In the genomic region with DNA sequence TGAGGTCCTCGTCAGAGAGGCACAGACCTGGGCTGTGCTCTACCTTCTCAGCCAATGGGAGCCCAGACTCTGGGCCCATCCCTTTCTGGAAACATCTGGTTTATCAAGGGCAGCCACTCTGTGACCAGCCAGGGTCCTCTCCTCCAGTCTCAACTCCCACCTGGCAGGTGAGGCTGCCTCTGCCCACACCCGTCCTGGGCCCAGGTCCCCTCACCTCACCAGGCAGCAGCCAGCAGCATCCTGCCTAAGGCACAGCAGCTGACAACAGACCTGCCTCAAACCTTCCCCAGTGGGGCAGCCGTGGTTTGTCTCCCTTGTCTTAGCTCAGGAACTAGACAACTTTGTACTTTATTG, we compare ENCODE assay signal across 25 cellular contexts. TPM values are rescaled to one million over a fixed set of nuclear protein-coding genes. Genes with fewer than 3 reads are reported as not detected.
DNase-seq lines count a peak whose midpoint lies in the region; ATAC-seq and TF ChIP-seq lines count a peak whose summit lies in the region.
"Had no signal": no experiment of that assay in that cellular context is flagged by ENCODE, and none has a peak within 500 bp of the region (broad histone marks: within the 10 kb centered on the region; RNA-seq: fewer than 3 reads in every experiment).

No MANE protein-coding gene starts in this region.

- H3K36me3 ChIP-seq in RWPE2 (ENCODE audit: low read depth) (no peaks in the 10 kb centered on the region), mesenchymal stem cell (ENCODE audit: control insufficient read depth in 1 of 2, insufficient read depth in 2 of 2, low read depth in 1 of 2, low read length in 2 of 2) (no peaks in the 10 kb centered on the region), suprapubic skin (no peaks in the 10 kb centered on the region)
- H3K36me3 ChIP-seq: BE2C, brain microvascular endothelial cell, prostate gland, tibial nerve, WERI-Rb-1 had no signal

- H3K27ac Mint-ChIP-seq in activated T-helper 2 cell treated with anti-CD3 and anti-CD28 coated beads, Interferon-gamma antibody, Interleukin-2, Interleukin-4, amounts not matched to agents 10 μg/mL and 5 μg/mL and 100 μg/mL, durations not matched to agents 14 hours and 24 hours and 36 hours, result no peak overlapping the region
- H3K27ac Mint-ChIP-seq: stimulated activated naive CD8-positive, alpha-beta T cell treated with anti-CD3 and anti-CD28 coated beads, Interleukin-15, amount 100 ng/mL, for 72 hours had no signal

- H4K8ac ChIP-seq in mesenchymal stem cell (ENCODE audit: low read length), result no peak overlapping the region

- H4K91ac ChIP-seq in mesenchymal stem cell (ENCODE audit: low read length), result peak overlapping the region; percentile 24

- no peak overlapping the region for H3K4ac ChIP-seq in mesenchymal stem cell (ENCODE audit: low read depth in 1 of 2, low read length in 2 of 2)

- no peak overlapping the region for H2BK120ac ChIP-seq in mesenchymal stem cell (ENCODE audit: low read depth, low read length)

- no peak overlapping the region for H3K27ac ChIP-seq in RWPE2 (ENCODE audit: poor library complexity, severe bottlenecking)
- H3K27ac ChIP-seq in mesenchymal stem cell (ENCODE audit: low read length, poor library complexity, severe bottlenecking), result no peak overlapping the region
- no peak overlapping the region for H3K27ac ChIP-seq in suprapubic skin
- H3K27ac ChIP-seq: A549, brain microvascular endothelial cell, tibial nerve, WERI-Rb-1 had no signal

- TF ChIP-seq POLR2A in suprapubic skin (IDR thresholded peaks at IDR 0.05), result no peak

- no peak overlapping the region for H3K4me3 Mint-ChIP-seq in activated T-helper 2 cell treated with anti-CD3 and anti-CD28 coated beads, Interferon-gamma antibody, Interleukin-2, Interleukin-4, amounts not matched to agents 10 μg/mL and 5 μg/mL and 100 μg/mL, durations not matched to agents 14 hours and 24 hours and 36 hours (ENCODE audit: low read depth)
- H3K4me3 Mint-ChIP-seq: stimulated activated naive CD8-positive, alpha-beta T cell treated with anti-CD3 and anti-CD28 coated beads, Interleukin-15, amount 100 ng/mL, for 72 hours had no signal

- H3K4me1 ChIP-seq in RWPE2 (ENCODE audit: insufficient read depth, poor library complexity, severe bottlenecking) (peaks cover 11% of the 10 kb centered on the region), mesenchymal stem cell (ENCODE audit: control insufficient read depth, insufficient read depth, low read depth, low read length) (peaks cover 15% of the 10 kb centered on the region), suprapubic skin (peaks cover 20% of the 10 kb centered on the region)
- H3K4me1 ChIP-seq: BE2C, tibial nerve had no signal

- H3K4me1 Mint-ChIP-seq in activated T-helper 2 cell treated with anti-CD3 and anti-CD28 coated beads, Interferon-gamma antibody, Interleukin-2, Interleukin-4, amounts not matched to agents 10 μg/mL and 5 μg/mL and 100 μg/mL, durations not matched to agents 14 hours and 24 hours and 36 hours (ENCODE audit: low read depth), result no peaks in the 10 kb centered on the region
- H3K4me1 Mint-ChIP-seq: stimulated activated naive CD8-positive, alpha-beta T cell treated with anti-CD3 and anti-CD28 coated beads, Interleukin-15, amount 100 ng/mL, for 72 hours had no signal

- no peak overlapping the region for H2BK15ac ChIP-seq in mesenchymal stem cell (ENCODE audit: low read depth, poor library complexity, severe bottlenecking)

- H3K23ac ChIP-seq in mesenchymal stem cell (ENCODE audit: low read length in 2 of 2), result no peak overlapping the region

- no peak overlapping the region for H3K9ac ChIP-seq in mesenchymal stem cell (ENCODE audit: low read length)

- H2AFZ ChIP-seq in mesenchymal stem cell (ENCODE audit: low read depth, low read length), result no peak overlapping the region

- peak overlapping the region in 1 of 2 experiments; percentile 56 for H3K18ac ChIP-seq in mesenchymal stem cell (ENCODE audit: low read depth in 1 of 2, low read length in 2 of 2)

- no peak overlapping the region for H3K4me2 ChIP-seq in mesenchymal stem cell (ENCODE audit: low read length, poor library complexity, severe bottlenecking)
- H3K4me2 ChIP-seq: A549 had no signal

- H3K4me3 ChIP-seq in RWPE2 (ENCODE audit: severe bottlenecking) (no peak overlapping the region), mesenchymal stem cell (ENCODE audit: insufficient read depth in 1 of 2, low read depth in 1 of 2, low read length in 2 of 2) (no peak overlapping the region), suprapubic skin (no peak overlapping the region)
- H3K4me3 ChIP-seq: A549, prostate gland, tibial nerve had no signal

- peak overlapping the region; percentile 36 for H2BK5ac ChIP-seq in mesenchymal stem cell (ENCODE audit: low read depth, low read length, poor library complexity, severe bottlenecking)

- no peak overlapping the region for H2BK12ac ChIP-seq in mesenchymal stem cell (ENCODE audit: low read length in 2 of 2)

- intact Hi-C loops in activated T-helper 2 cell treated with anti-CD3 and anti-CD28 coated beads, Interferon-gamma antibody, Interleukin-2, Interleukin-4, amounts not matched to agents 10 μg/mL and 5 μg/mL and 100 μg/mL, durations not matched to agents 14 hours and 24 hours and 36 hours (cut with micrococcal nuclease), result no loop called here

- no peaks in the 10 kb centered on the region for H3K9me3 ChIP-seq in RWPE2 (ENCODE audit: severe bottlenecking)
- peaks cover 5% of the 10 kb centered on the region for H3K9me3 ChIP-seq in mesenchymal stem cell (ENCODE audit: control insufficient read depth, low read length)
- H3K9me3 ChIP-seq in suprapubic skin, result no peaks in the 10 kb centered on the region
- H3K9me3 ChIP-seq: A549, BE2C, prostate gland, tibial nerve had no signal

- H3K14ac ChIP-seq in mesenchymal stem cell (ENCODE audit: low read length in 2 of 2), result peak overlapping the region in 1 of 2 experiments; percentile 44

- ATAC-seq in RWPE2 (ENCODE audit: low read depth) (no peak), GM18511 (IDR thresholded peaks at IDR 0.05; ENCODE audit: unreplicated experiment) (no peak), GM19463 (IDR thresholded peaks at IDR 0.05; ENCODE audit: unreplicated experiment) (no peak)
- ATAC-seq: A549; Panc1; stimulated activated naive CD8-positive, alpha-beta T cell treated with anti-CD3 and anti-CD28 coated beads, Interleukin-15, amount 100 ng/mL, for 72 hours had no signal

- no peak for TF ChIP-seq CTCF in RWPE2 (IDR thresholded peaks at IDR 0.05; ENCODE audit: poor library complexity, severe bottlenecking)
- TF ChIP-seq CTCF in suprapubic skin (IDR thresholded peaks at IDR 0.05), result no peak

- peaks cover 15% of the 10 kb centered on the region for H3K27me3 Mint-ChIP-seq in activated T-helper 2 cell treated with anti-CD3 and anti-CD28 coated beads, Interferon-gamma antibody, Interleukin-2, Interleukin-4, amounts not matched to agents 10 μg/mL and 5 μg/mL and 100 μg/mL, durations not matched to agents 14 hours and 24 hours and 36 hours (ENCODE audit: low read depth)
- H3K27me3 Mint-ChIP-seq: IgD-negative memory B cell had no signal

- DNase-seq in activated CD8-positive, alpha-beta memory T cell treated with anti-CD3 and anti-CD28 coated beads, Interleukin-2, amount 50 U/mL, for 48 hours, result peak; percentile 40
- DNase-seq in activated CD8-positive, alpha-beta memory T cell treated with anti-CD3 and anti-CD28 coated beads for 24 hours, result no peak
- peak; percentile 38 for DNase-seq in RWPE2 (ENCODE audit: low spot score)
- no peak for DNase-seq in mesenchymal stem cell
- DNase-seq in suprapubic skin (ENCODE audit: low spot score in 2 of 2), result peak; percentile 38 to 48
- DNase-seq in activated T-helper 2 cell treated with anti-CD3 and anti-CD28 coated beads, Interferon-gamma antibody, Interleukin-2, Interleukin-4, amounts not matched to agents 10 μg/mL and 5 μg/mL and 100 μg/mL, durations not matched to agents 14 hours and 24 hours and 36 hours (ENCODE audit: low spot score), result no peak
- DNase-seq: activated naive CD4-positive, alpha-beta T cell treated with Interleukin-2 at 50 U/mL for 16 hours; BE2C; brain microvascular endothelial cell; COR-L47; effector memory CD4-positive, alpha-beta T cell; NCI-H2081; NCI-H2227 treated with DMSO at 0.1 percent for 48 hours; SIG-M5; stimulated activated naive CD8-positive, alpha-beta T cell treated with anti-CD3 and anti-CD28 coated beads, Interleukin-15, amount 100 ng/mL, for 72 hours; T-helper 9 cell; WERI-Rb-1 had no signal

- peak overlapping the region; percentile 29 for H2AK5ac ChIP-seq in mesenchymal stem cell (ENCODE audit: low read length, severe bottlenecking)

- no peak for TF ChIP-seq EP300 in suprapubic skin (IDR thresholded peaks at IDR 0.05)

- 96% methylated on average over 3 of the region's 3 CpGs for WGBS in mesenchymal stem cell
- 77% methylated on average over 3 of the region's 3 CpGs for WGBS in suprapubic skin

- no peaks in the 10 kb centered on the region for H3K79me1 ChIP-seq in mesenchymal stem cell (replicated peaks; ENCODE audit: low read length, poor library complexity, severe bottlenecking)

- no peaks in the 10 kb centered on the region for H3K9me3 Mint-ChIP-seq in activated T-helper 2 cell treated with anti-CD3 and anti-CD28 coated beads, Interferon-gamma antibody, Interleukin-2, Interleukin-4, amounts not matched to agents 10 μg/mL and 5 μg/mL and 100 μg/mL, durations not matched to agents 14 hours and 24 hours and 36 hours
- H3K9me3 Mint-ChIP-seq: IgD-negative memory B cell; stimulated activated naive CD8-positive, alpha-beta T cell treated with anti-CD3 and anti-CD28 coated beads, Interleukin-15, amount 100 ng/mL, for 72 hours had no signal

- H3K27me3 ChIP-seq in RWPE2 (ENCODE audit: insufficient read depth, poor library complexity, severe bottlenecking) (no peaks in the 10 kb centered on the region), mesenchymal stem cell (ENCODE audit: control insufficient read depth in 1 of 2, insufficient read depth in 1 of 2, low read length in 2 of 2) (peaks cover 0 to 59% of the 10 kb centered on the region in 2 experiments), suprapubic skin (no peaks in the 10 kb centered on the region)
- H3K27me3 ChIP-seq: BE2C, brain microvascular endothelial cell, tibial nerve had no signal

- no peaks in the 10 kb centered on the region for H3K36me3 Mint-ChIP-seq in activated T-helper 2 cell treated with anti-CD3 and anti-CD28 coated beads, Interferon-gamma antibody, Interleukin-2, Interleukin-4, amounts not matched to agents 10 μg/mL and 5 μg/mL and 100 μg/mL, durations not matched to agents 14 hours and 24 hours and 36 hours (ENCODE audit: low read depth)
- H3K36me3 Mint-ChIP-seq: IgD-negative memory B cell had no signal

RNA-seq across cellular contexts. Expression of a gene that starts 8.7 kb away (rescaled TPM):
- 3.8 TPM for polyA plus RNA-seq in mesenchymal stem cell (2013, experiment 1 of 2)
- 3.9 TPM for polyA plus RNA-seq in mesenchymal stem cell (2013, experiment 2 of 2)
- 100 to 1,000 TPM in 1 of 4 donors, 10 to 100 TPM in 3; 39.8 to 148 (median 74.3) TPM for total RNA-seq in suprapubic skin
- total RNA-seq in activated T-helper 2 cell treated with anti-CD3 and anti-CD28 coated beads, Interferon-gamma antibody, Interleukin-2, Interleukin-4, amounts not matched to agents 10 μg/mL and 5 μg/mL and 100 μg/mL, durations not matched to agents 14 hours and 24 hours and 36 hours, result 0.51 and 0.52 TPM in 2 replicates
- total RNA-seq: fibroblast of villous mesenchyme had no signal

Comparison
In these comparisons a context has a peak if more than half of its experiments do, and no peak if none do; other contexts are left out.
1. DNase-seq: peak in activated CD8-positive, alpha-beta memory T cell treated with anti-CD3 and anti-CD28 coated beads, Interleukin-2, amount 50 U/mL, for 48 hours (single experiment), RWPE2 (single experiment) and suprapubic skin (2 of 2); none in activated CD8-positive, alpha-beta memory T cell treated with anti-CD3 and anti-CD28 coated beads for 24 hours (single experiment), mesenchymal stem cell (single experiment) and activated T-helper 2 cell treated with anti-CD3 and anti-CD28 coated beads, Interferon-gamma antibody, Interleukin-2, Interleukin-4, amounts not matched to agents 10 μg/mL and 5 μg/mL and 100 μg/mL, durations not matched to agents 14 hours and 24 hours and 36 hours (single experiment).
2. RNA of a gene that starts 8.7 kb away (total RNA-seq): 39.8 to 148 TPM in suprapubic skin; 0.51 to 0.52 TPM in activated T-helper 2 cell treated with anti-CD3 and anti-CD28 coated beads, Interferon-gamma antibody, Interleukin-2, Interleukin-4, amounts not matched to agents 10 μg/mL and 5 μg/mL and 100 μg/mL, durations not matched to agents 14 hours and 24 hours and 36 hours; every median in the first group is over 10 times any median in the second.